ENCODE assay signal across 2 cellular contexts in the genomic region with DNA sequence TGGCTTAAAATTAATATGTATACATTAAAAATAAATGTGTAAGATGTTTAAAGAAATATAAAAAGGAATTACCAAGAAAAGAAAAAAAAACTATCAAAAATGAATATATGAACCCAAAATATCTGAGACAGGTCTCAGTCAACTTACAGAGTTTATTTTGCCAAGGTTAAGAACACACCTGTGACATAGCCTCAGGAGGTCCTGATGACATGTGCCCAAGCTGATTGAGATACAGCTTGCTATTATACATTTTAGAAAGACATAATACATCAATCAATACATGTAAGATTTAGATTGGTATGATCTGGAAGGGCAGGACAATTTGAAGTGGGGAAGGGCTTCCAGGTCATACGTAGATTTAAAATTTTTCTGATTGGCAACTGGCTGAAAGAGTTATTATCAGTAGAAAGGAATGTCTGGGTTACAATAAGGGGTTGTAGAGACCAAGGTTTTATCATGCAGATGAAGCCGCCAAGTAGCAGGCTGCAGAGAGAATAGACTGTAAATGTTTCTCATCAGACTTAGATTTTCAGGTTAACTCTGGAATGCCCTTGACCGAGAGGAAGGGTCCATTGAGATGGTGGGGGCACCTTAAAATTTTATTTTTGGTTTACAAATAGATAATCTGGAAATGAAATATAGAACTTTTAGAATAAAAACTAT.
TF ChIP-seq lines count a peak whose summit lies in the region.

No MANE protein-coding gene starts in this region.

TF ChIP-seq in GM23338, 12 proteins besides CTCF, POLR2A, EP300 and RAD21 (continued from another document):
- no peak for TF ChIP-seq JUNB (IDR thresholded peaks at IDR 0.05; ENCODE audit: unreplicated experiment)
- TF ChIP-seq POLR2AphosphoS5 (IDR thresholded peaks at IDR 0.05; ENCODE audit: low read depth): no peak
- no peak for TF ChIP-seq NANOG (IDR thresholded peaks at IDR 0.05; ENCODE audit: borderline replicate concordance)
- no peak for TF ChIP-seq ZNF114 (CRISPR knock-in tag; IDR thresholded peaks at IDR 0.05)
- no peak; the same call in 1 of the 2 replicates for TF ChIP-seq ZNF462 (CRISPR knock-in tag; IDR thresholded peaks at IDR 0.05)
- TF ChIP-seq REST (IDR thresholded peaks at IDR 0.05; ENCODE audit: unreplicated experiment): no peak
- no peak for TF ChIP-seq STAT1 (IDR thresholded peaks at IDR 0.05; ENCODE audit: unreplicated experiment)
- no peak for TF ChIP-seq EZH2phosphoT487 (IDR thresholded peaks at IDR 0.05; ENCODE audit: unreplicated experiment)
- no peak for TF ChIP-seq ZNF331 (CRISPR knock-in tag; IDR thresholded peaks at IDR 0.05; ENCODE audit: low read depth)

TF ChIP-seq in neural cell, 6 proteins besides CTCF, POLR2A, EP300 and RAD21:
- TF ChIP-seq REST (IDR thresholded peaks at IDR 0.05; ENCODE audit: borderline replicate concordance) (no peak), MXI1 (conservative IDR thresholded peaks at IDR 0.05; ENCODE audit: poor library complexity, severe bottlenecking) (no peak), EZH2 (IDR thresholded peaks at IDR 0.05; ENCODE audit: borderline replicate concordance, insufficient read depth, low read length, poor library complexity, severe bottlenecking) (no peak), POLR2AphosphoS5 (IDR thresholded peaks at IDR 0.05) (no peak), TAF1 (IDR thresholded peaks at IDR 0.05; ENCODE audit: low read depth) (no peak), SMC3 (conservative IDR thresholded peaks at IDR 0.05; ENCODE audit: poor library complexity) (no peak)
